1 cellular context compared by ENCODE assay signal in the genomic region with DNA sequence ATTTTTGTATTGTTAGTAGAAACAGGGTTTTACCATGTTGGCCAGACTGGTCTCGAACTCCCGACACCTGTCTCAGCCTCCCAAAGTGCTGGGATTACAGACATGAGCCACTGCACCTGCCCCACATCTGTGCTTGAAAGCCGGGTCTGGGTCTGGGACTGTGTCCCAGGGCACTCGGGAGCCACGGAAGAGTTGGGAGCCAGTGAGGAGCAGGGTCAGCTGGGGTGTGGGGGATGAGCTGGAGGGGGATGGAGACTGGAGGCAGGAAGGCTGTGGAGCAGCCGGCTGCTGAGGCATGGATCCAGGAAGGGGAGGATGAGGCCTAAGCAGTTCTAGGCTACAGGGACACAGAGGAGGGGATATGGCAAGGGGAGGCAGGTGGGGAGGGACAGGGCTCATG.
TF ChIP-seq lines count a peak whose summit lies in the region.

No MANE protein-coding gene starts in this region.

TF ChIP-seq in WTC11, 78 proteins besides CTCF, POLR2A, EP300 and RAD21 (continued from another document):
- TF ChIP-seq, protein P1, sequence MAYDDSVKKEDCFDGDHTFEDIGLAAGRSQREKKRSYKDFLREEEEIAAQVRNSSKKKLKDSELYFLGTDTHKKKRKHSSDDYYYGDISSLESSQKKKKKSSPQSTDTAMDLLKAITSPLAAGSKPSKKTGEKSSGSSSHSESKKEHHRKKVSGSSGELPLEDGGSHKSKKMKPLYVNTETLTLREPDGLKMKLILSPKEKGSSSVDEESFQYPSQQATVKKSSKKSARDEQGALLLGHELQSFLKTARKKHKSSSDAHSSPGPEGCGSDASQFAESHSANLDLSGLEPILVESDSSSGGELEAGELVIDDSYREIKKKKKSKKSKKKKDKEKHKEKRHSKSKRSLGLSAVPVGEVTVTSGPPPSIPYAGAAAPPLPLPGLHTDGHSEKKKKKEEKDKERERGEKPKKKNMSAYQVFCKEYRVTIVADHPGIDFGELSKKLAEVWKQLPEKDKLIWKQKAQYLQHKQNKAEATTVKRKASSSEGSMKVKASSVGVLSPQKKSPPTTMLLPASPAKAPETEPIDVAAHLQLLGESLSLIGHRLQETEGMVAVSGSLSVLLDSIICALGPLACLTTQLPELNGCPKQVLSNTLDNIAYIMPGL (CRISPR knock-in tag; IDR thresholded peaks at IDR 0.05): no peak
- TF ChIP-seq, protein P2, sequence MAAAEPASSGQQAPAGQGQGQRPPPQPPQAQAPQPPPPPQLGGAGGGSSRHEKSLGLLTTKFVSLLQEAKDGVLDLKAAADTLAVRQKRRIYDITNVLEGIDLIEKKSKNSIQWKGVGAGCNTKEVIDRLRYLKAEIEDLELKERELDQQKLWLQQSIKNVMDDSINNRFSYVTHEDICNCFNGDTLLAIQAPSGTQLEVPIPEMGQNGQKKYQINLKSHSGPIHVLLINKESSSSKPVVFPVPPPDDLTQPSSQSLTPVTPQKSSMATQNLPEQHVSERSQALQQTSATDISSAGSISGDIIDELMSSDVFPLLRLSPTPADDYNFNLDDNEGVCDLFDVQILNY (CRISPR knock-in tag; IDR thresholded peaks at IDR 0.05): no peak
- TF ChIP-seq ZNF671 (CRISPR knock-in tag; IDR thresholded peaks at IDR 0.05) (no peak), NR2C2 (CRISPR knock-in tag; IDR thresholded peaks at IDR 0.05) (no peak)
- TF ChIP-seq, protein P3, sequence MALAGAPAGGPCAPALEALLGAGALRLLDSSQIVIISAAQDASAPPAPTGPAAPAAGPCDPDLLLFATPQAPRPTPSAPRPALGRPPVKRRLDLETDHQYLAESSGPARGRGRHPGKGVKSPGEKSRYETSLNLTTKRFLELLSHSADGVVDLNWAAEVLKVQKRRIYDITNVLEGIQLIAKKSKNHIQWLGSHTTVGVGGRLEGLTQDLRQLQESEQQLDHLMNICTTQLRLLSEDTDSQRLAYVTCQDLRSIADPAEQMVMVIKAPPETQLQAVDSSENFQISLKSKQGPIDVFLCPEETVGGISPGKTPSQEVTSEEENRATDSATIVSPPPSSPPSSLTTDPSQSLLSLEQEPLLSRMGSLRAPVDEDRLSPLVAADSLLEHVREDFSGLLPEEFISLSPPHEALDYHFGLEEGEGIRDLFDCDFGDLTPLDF (CRISPR knock-in tag; IDR thresholded peaks at IDR 0.05): no peak
